Comparison of ENCODE assay signal across 8 cellular contexts in genomic region chr7:103296901-103297836, GRCh38. TPM values are rescaled to one million over a fixed set of nuclear protein-coding genes. Genes with fewer than 3 reads are reported as not detected.
DNase-seq lines count a peak whose midpoint lies in the region; ATAC-seq, FAIRE-seq and TF ChIP-seq lines count a peak whose summit lies in the region.

A gene with protein sequence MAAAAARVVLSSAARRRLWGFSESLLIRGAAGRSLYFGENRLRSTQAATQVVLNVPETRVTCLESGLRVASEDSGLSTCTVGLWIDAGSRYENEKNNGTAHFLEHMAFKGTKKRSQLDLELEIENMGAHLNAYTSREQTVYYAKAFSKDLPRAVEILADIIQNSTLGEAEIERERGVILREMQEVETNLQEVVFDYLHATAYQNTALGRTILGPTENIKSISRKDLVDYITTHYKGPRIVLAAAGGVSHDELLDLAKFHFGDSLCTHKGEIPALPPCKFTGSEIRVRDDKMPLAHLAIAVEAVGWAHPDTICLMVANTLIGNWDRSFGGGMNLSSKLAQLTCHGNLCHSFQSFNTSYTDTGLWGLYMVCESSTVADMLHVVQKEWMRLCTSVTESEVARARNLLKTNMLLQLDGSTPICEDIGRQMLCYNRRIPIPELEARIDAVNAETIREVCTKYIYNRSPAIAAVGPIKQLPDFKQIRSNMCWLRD (plus strand): TSS chr7:103297435. CDS start chr7:103297460, 25 bp downstream.

- H3K4me1 Mint-ChIP-seq in H9 (peaks cover 14 to 16% of the 10 kb centered on the region in 2 experiments), nephron progenitor cell (peaks cover 23% of the 10 kb centered on the region)
- H3K4me1 Mint-ChIP-seq in stimulated activated naive CD8-positive, alpha-beta T cell treated with anti-CD3 and anti-CD28 coated beads, Interleukin-15, amount 100 ng/mL, for 72 hours, result peaks cover 54% of the 10 kb centered on the region

- H4K20me1 ChIP-seq in H9 (ENCODE audit: control insufficient read depth, insufficient read depth, insufficient read length), result no peaks in the 10 kb centered on the region

- no peak within 1 kb of the TSS for H3T11ph ChIP-seq in H9 (ENCODE audit: low read length)

- H3K4ac ChIP-seq in H9 (ENCODE audit: low read depth, low read length), result no peak within 1 kb of the TSS

- H3K18ac ChIP-seq in H9 (ENCODE audit: insufficient read length, low read depth, low read length), result peak within 1 kb of the TSS; percentile 80

- H2BK15ac ChIP-seq in H9 (ENCODE audit: low read depth, low read length), result no peak within 1 kb of the TSS

- peak within 1 kb of the TSS; percentile 75 for H3K4me2 ChIP-seq in H9 (ENCODE audit: insufficient read depth, insufficient read length, low read length)

- WGBS in H9 (ENCODE audit: extremely low coverage, insufficient read length, low lambda C conversion rate), result no CpG with 5 or more reads among the region's 52 CpGs

- H3K27ac Mint-ChIP-seq in H9, result peak within 1 kb of the TSS; percentile 89 to 96 (median 95)
- peak within 1 kb of the TSS; percentile 87 for H3K27ac Mint-ChIP-seq in nephron progenitor cell
- H3K27ac Mint-ChIP-seq in stimulated activated naive CD8-positive, alpha-beta T cell treated with anti-CD3 and anti-CD28 coated beads, Interleukin-15, amount 100 ng/mL, for 72 hours, result peak within 1 kb of the TSS; percentile 94 to 96

- H3K79me1 ChIP-seq in H9 (ENCODE audit: insufficient read depth, low read depth, low read length, poor library complexity, severe bottlenecking), result peaks cover 4% of the 10 kb centered on the region

- peak within 1 kb of the TSS; percentile 88 for H3K14ac ChIP-seq in H9 (ENCODE audit: insufficient read depth, low read length)

- H3K56ac ChIP-seq in H9 (ENCODE audit: insufficient read length, low read depth, low read length), result no peak within 1 kb of the TSS

- no peak within 1 kb of the TSS for H4K5ac ChIP-seq in H9 (ENCODE audit: insufficient read length, low read depth, low read length)

- peak within 1 kb of the TSS; percentile 88 to 94 for H3K4me3 Mint-ChIP-seq in H9
- H3K4me3 Mint-ChIP-seq in nephron progenitor cell, result peak within 1 kb of the TSS; percentile 91
- peak within 1 kb of the TSS; percentile 82 to 92 for H3K4me3 Mint-ChIP-seq in stimulated activated naive CD8-positive, alpha-beta T cell treated with anti-CD3 and anti-CD28 coated beads, Interleukin-15, amount 100 ng/mL, for 72 hours

- no peak within 1 kb of the TSS for H2BK5ac ChIP-seq in H9 (ENCODE audit: insufficient read length, low read length)

- H3K79me2 ChIP-seq in H9 (ENCODE audit: insufficient read depth, low read length), result peaks cover 4% of the 10 kb centered on the region; the same call in 1 of the 2 replicates

- peaks cover 9% of the 10 kb centered on the region for H3K27me3 Mint-ChIP-seq in H9 (ENCODE audit: low read depth)
- H3K27me3 Mint-ChIP-seq in nephron progenitor cell (ENCODE audit: low read depth, poor library complexity), result peaks cover 25% of the 10 kb centered on the region
- no peaks in the 10 kb centered on the region for H3K27me3 Mint-ChIP-seq in stimulated activated naive CD8-positive, alpha-beta T cell treated with anti-CD3 and anti-CD28 coated beads, Interleukin-15, amount 100 ng/mL, for 72 hours

- no peak within 1 kb of the TSS for H3K23ac ChIP-seq in H9 (ENCODE audit: insufficient read length, low read depth, low read length)

- peak within 1 kb of the TSS; percentile 93 for H3K9ac ChIP-seq in H9 (ENCODE audit: extremely low read depth, insufficient read length, low read length)

- no peaks in the 10 kb centered on the region for H3K4me1 ChIP-seq in H9 (ENCODE audit: insufficient read depth, low read length)

- no peak within 1 kb of the TSS for H3K27ac ChIP-seq in H9 (ENCODE audit: insufficient read length, low read depth, low read length)

- H4K91ac ChIP-seq in H9 (ENCODE audit: insufficient read length, low read depth, low read length), result no peak within 1 kb of the TSS

- peaks cover 13 to 31% (median 31%) of the 10 kb centered on the region in 3 experiments; a peak in 6 of 7 replicates for H3K36me3 Mint-ChIP-seq in H9 (ENCODE audit: insufficient read depth in 1 of 3, low read depth in 3 of 3)
- peaks cover 31% of the 10 kb centered on the region for H3K36me3 Mint-ChIP-seq in nephron progenitor cell (ENCODE audit: low read depth)

- TF ChIP-seq CTCF in H9 (conservative IDR thresholded peaks at IDR 0.05) (peak; percentile 90), fibroblast of the aortic adventitia (IDR thresholded peaks at IDR 0.05; ENCODE audit: insufficient read depth, low read length) (peak; percentile 98), nephron progenitor cell (IDR thresholded peaks at IDR 0.05) (peak; percentile 94)

- ATAC-seq in stimulated activated naive CD8-positive, alpha-beta T cell treated with anti-CD3 and anti-CD28 coated beads, Interleukin-15, amount 100 ng/mL, for 72 hours, result peak; percentile 98

- H2AFZ ChIP-seq in H9 (ENCODE audit: low read length), result peak within 1 kb of the TSS; percentile 17

- no peak within 1 kb of the TSS for H4K8ac ChIP-seq in H9 (replicated peaks; ENCODE audit: insufficient read length, low read depth, low read length)

- H2AK5ac ChIP-seq in H9 (ENCODE audit: insufficient read length, low read length), result no peak within 1 kb of the TSS

- no peak within 1 kb of the TSS for H2BK12ac ChIP-seq in H9 (ENCODE audit: insufficient read length, low read depth, low read length)

- H3K27me3 ChIP-seq in H9 (ENCODE audit: insufficient read depth, low read length), result no peaks in the 10 kb centered on the region

- peaks cover 4% of the 10 kb centered on the region for H3K23me2 ChIP-seq in H9 (ENCODE audit: insufficient read length, low read depth, low read length, poor library complexity, severe bottlenecking)

- DNase-seq in H9 (peak; percentile 94), M059J (ENCODE audit: low read depth) (peak; percentile 91), SHP77 (lab: John Stamatoyannopoulos, UW) (peak; percentile 77 to 87), fibroblast of the aortic adventitia (ENCODE audit: low read depth) (peak; percentile 93), nephron progenitor cell (peak; percentile 97)
- DNase-seq in activated effector memory CD4-positive, alpha-beta T cell treated with anti-CD3 and anti-CD28 coated beads, Interleukin-2, amount 50 U/mL, for 16 hours, result peak; percentile 99
- peak; percentile 95 for DNase-seq in stimulated activated naive CD8-positive, alpha-beta T cell treated with anti-CD3 and anti-CD28 coated beads, Interleukin-15, amount 100 ng/mL, for 72 hours

- H3K4me3 ChIP-seq in fibroblast of the aortic adventitia (ENCODE audit: low read depth, low read length), result peak within 1 kb of the TSS; percentile 82

- FAIRE-seq in G401.6 (lab: Jason Lieb, UNC), result peak; percentile 86

- H2BK120ac ChIP-seq in H9 (ENCODE audit: low read depth, low read length, poor library complexity, severe bottlenecking), result no peak within 1 kb of the TSS

- no peaks in the 10 kb centered on the region for H3K9me3 Mint-ChIP-seq in H9
- H3K9me3 Mint-ChIP-seq in nephron progenitor cell, result peaks cover 4% of the 10 kb centered on the region
- H3K9me3 Mint-ChIP-seq in stimulated activated naive CD8-positive, alpha-beta T cell treated with anti-CD3 and anti-CD28 coated beads, Interleukin-15, amount 100 ng/mL, for 72 hours, result no peaks in the 10 kb centered on the region

- no peak within 1 kb of the TSS for H2BK20ac ChIP-seq in H9 (ENCODE audit: low read depth, low read length, poor library complexity, severe bottlenecking)

- H3K9me3 ChIP-seq in H9 (ENCODE audit: control insufficient read depth, low read depth, low read length), result no peaks in the 10 kb centered on the region

RNA-seq across cellular contexts. Expression of the gene that starts here (rescaled TPM):
- total RNA-seq in H9 (2021) (84.9 and 90.6 TPM in 2 replicates), fibroblast of the aortic adventitia (ENCODE audit: low replicate concordance) (59.2 and 67.4 TPM in 2 replicates)
- 65.1 and 87.2 TPM in 2 replicates for total RNA-seq in M059J (2014; rRNA removed; shearing (Covaris generic))
